7 cellular contexts compared by ENCODE assay signal in the genomic region with DNA sequence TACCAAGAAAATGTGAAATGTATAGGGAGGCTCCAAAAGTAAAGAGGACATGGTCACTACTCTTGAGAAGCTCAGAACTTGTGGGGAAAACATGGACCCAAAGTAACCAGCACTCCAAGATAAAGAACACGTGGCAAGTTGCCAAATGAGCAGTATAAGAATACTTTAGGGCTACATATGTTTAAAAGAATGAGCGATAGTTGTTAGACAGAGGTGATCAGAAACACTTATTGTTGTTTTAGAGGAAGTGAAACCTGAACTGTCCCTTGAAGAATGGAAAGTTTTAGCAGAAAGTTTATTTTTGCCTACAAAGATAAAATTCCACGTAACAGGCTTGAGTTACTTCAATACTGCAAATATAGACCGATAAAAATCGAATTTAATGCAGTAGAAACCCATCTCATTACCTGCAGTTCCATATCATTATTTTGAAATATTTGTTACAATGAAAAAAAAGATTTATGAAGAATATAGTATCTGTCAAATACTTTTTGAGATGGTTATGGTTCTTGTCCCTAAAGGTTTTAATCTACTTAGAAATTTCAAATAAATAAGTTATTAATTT.
DNase-seq lines count a peak whose midpoint lies in the region; ATAC-seq and TF ChIP-seq lines count a peak whose summit lies in the region.

No MANE protein-coding gene starts in this region.

- TF ChIP-seq EP300 in transverse colon (IDR thresholded peaks at IDR 0.05; ENCODE audit: low read depth): no peak

- no peak for TF ChIP-seq POLR2A in transverse colon (IDR thresholded peaks at IDR 0.05)

- no peak overlapping the region for H3K4me3 ChIP-seq in transverse colon

- peak overlapping the region; percentile 39 for H3K27ac Mint-ChIP-seq in mesothelial cell of epicardium
- no peak overlapping the region for H3K27ac Mint-ChIP-seq in activated CD4-positive, alpha-beta T cell treated with anti-CD3 and anti-CD28 coated beads, Interleukin-2, amount 10 ng/mL, durations not matched to agents 7 days and 5 days

- ATAC-seq in GM19043 (IDR thresholded peaks at IDR 0.05; ENCODE audit: low read depth, unreplicated experiment): peak; percentile 93
- peak; percentile 92 for ATAC-seq in HG02610 (IDR thresholded peaks at IDR 0.05; ENCODE audit: unreplicated experiment)
- peak; percentile 83 for ATAC-seq in HG03521 (IDR thresholded peaks at IDR 0.05; ENCODE audit: unreplicated experiment)

- no peak for DNase-seq in mesothelial cell of epicardium (ENCODE audit: low spot score in 2 of 2, unreplicated experiment in 2 of 2)
- no peak for DNase-seq in caudate nucleus (lab: John Stamatoyannopoulos, UW)
- DNase-seq in activated CD4-positive, alpha-beta T cell treated with anti-CD3 and anti-CD28 coated beads, Interleukin-2, amount 10 ng/mL, durations not matched to agents 7 days and 5 days: no peak
- DNase-seq in transverse colon: no peak

- intact Hi-C loops in transverse colon (cut with DNase I; ENCODE audit: low total_unique reads): no loop called here

- no peaks in the 10 kb centered on the region for H3K27me3 ChIP-seq in transverse colon

- POLR2A ChIA-PET in activated CD4-positive, alpha-beta T cell treated with anti-CD3 and anti-CD28 coated beads, Interleukin-2, amount 10 ng/mL, durations not matched to agents 7 days and 5 days (lab: Charles Lee): no interaction called here

- no peak overlapping the region for H3K27ac ChIP-seq in caudate nucleus (ENCODE audit: low read depth, low read length)
- H3K27ac ChIP-seq in transverse colon: no peak overlapping the region

- H3K27me3 Mint-ChIP-seq in mesothelial cell of epicardium (ENCODE audit: low read depth): no peaks in the 10 kb centered on the region
- H3K27me3 Mint-ChIP-seq in activated CD4-positive, alpha-beta T cell treated with anti-CD3 and anti-CD28 coated beads, Interleukin-2, amount 10 ng/mL, durations not matched to agents 7 days and 5 days: no peaks in the 10 kb centered on the region

- no peaks in the 10 kb centered on the region for H3K9me3 ChIP-seq in transverse colon

- H3K4me1 ChIP-seq in transverse colon: no peaks in the 10 kb centered on the region

- WGBS in transverse colon (ENCODE audit: low coverage in 1 of 2), 2 donors: 52 to 54% methylated on average over 5 of the region's 5 CpGs

- in situ Hi-C loops in transverse colon (cut with MboI; ENCODE audit: low pct_ligation_motif_present in 1 of 4, low pct_unique_long_range_greater_than_20kb in 1 of 4, low sequenced_read_pairs in 3 of 4): loop anchor here in 2 of 4 donors (25.0 kb wide), 1 partner anchor 791 kb away; no protein-coding TSS in a partner anchor

- H3K9me3 Mint-ChIP-seq in mesothelial cell of epicardium: peaks cover 11% of the 10 kb centered on the region
- no peaks in the 10 kb centered on the region for H3K9me3 Mint-ChIP-seq in activated CD4-positive, alpha-beta T cell treated with anti-CD3 and anti-CD28 coated beads, Interleukin-2, amount 10 ng/mL, durations not matched to agents 7 days and 5 days

- no peak for TF ChIP-seq CTCF in mesothelial cell of epicardium (IDR thresholded peaks at IDR 0.05; ENCODE audit: unreplicated experiment)
- TF ChIP-seq CTCF in transverse colon (IDR thresholded peaks at IDR 0.05): no peak

- CTCF ChIA-PET in activated CD4-positive, alpha-beta T cell treated with anti-CD3 and anti-CD28 coated beads, Interleukin-2, amount 10 ng/mL, durations not matched to agents 7 days and 5 days (lab: Charles Lee): no interaction called here

- peaks cover 4% of the 10 kb centered on the region for H3K36me3 Mint-ChIP-seq in mesothelial cell of epicardium
- no peaks in the 10 kb centered on the region for H3K36me3 Mint-ChIP-seq in activated CD4-positive, alpha-beta T cell treated with anti-CD3 and anti-CD28 coated beads, Interleukin-2, amount 10 ng/mL, durations not matched to agents 7 days and 5 days (ENCODE audit: low read depth)

- peaks cover 32% of the 10 kb centered on the region for H3K4me1 Mint-ChIP-seq in mesothelial cell of epicardium
- H3K4me1 Mint-ChIP-seq in activated CD4-positive, alpha-beta T cell treated with anti-CD3 and anti-CD28 coated beads, Interleukin-2, amount 10 ng/mL, durations not matched to agents 7 days and 5 days: no peaks in the 10 kb centered on the region

- H3K4me3 Mint-ChIP-seq in mesothelial cell of epicardium: no peak overlapping the region
- no peak overlapping the region for H3K4me3 Mint-ChIP-seq in activated CD4-positive, alpha-beta T cell treated with anti-CD3 and anti-CD28 coated beads, Interleukin-2, amount 10 ng/mL, durations not matched to agents 7 days and 5 days

- no peaks in the 10 kb centered on the region for H3K36me3 ChIP-seq in transverse colon
